16 cellular contexts compared by ENCODE assay signal in genomic region chr17:35789044-35789443, GRCh38. TPM values are rescaled to one million over a fixed set of nuclear protein-coding genes. Genes with fewer than 3 reads are reported as not detected.
DNase-seq lines count a peak whose midpoint lies in the region; ATAC-seq and TF ChIP-seq lines count a peak whose summit lies in the region.
"Had no signal": no experiment of that assay in that cellular context is flagged by ENCODE, and none has a peak within 500 bp of the region (broad histone marks: within the 10 kb centered on the region; RNA-seq: fewer than 3 reads in every experiment).

No MANE protein-coding gene starts in this region.

- POLR2A ChIA-PET in CD8-positive, alpha-beta T cell (lab: Charles Lee), result interaction anchor here (1.0 to 1.9 kb wide), 2 partner anchors 16 to 25 kb away, joined by 3 to 7 read pairs; no protein-coding TSS in a partner anchor
- POLR2A ChIA-PET in T-cell (lab: Charles Lee), result interaction anchor here in 1 of 2 donors (0.6 kb wide), 1 partner anchor 25 kb away, joined by 6 read pairs; no protein-coding TSS in a partner anchor

- no peak for TF ChIP-seq CTCF in CD8-positive, alpha-beta T cell (IDR thresholded peaks at IDR 0.05)
- TF ChIP-seq CTCF in hepatocyte (IDR thresholded peaks at IDR 0.05; ENCODE audit: poor library complexity), result no peak
- TF ChIP-seq CTCF in spleen (IDR thresholded peaks at IDR 0.05 in 8 of 11, conservative IDR thresholded peaks at IDR 0.05 in 3 of 11), result no peak

- H3K4me3 Mint-ChIP-seq in CD8-positive, alpha-beta T cell, result peak overlapping the region; percentile 15
- peak overlapping the region in 1 of 3 donors; percentile 44 for H3K4me3 Mint-ChIP-seq in T-cell
- H3K4me3 Mint-ChIP-seq: dendritic cell treated with granulocyte-macrophage colony-stimulating factor and Interleukin-4, amounts not matched to agents 40 ng/mL and 50 ng/mL, for 4 days had no signal

- H3K4me1 ChIP-seq in CD8-positive, alpha-beta T cell (ENCODE audit: insufficient read depth, low read length), result peaks cover 21% of the 10 kb centered on the region
- peaks cover 31% of the 10 kb centered on the region for H3K4me1 ChIP-seq in hepatocyte (ENCODE audit: insufficient read depth)
- H3K4me1 ChIP-seq in SJCRH30, result no peaks in the 10 kb centered on the region
- peaks cover 0 to 18% (median 8%) of the 10 kb centered on the region in 6 donors for H3K4me1 ChIP-seq in spleen

- intact Hi-C loops in CD8-positive, alpha-beta T cell (cut with DNase I, micrococcal nuclease), result no loop called here
- intact Hi-C loops in sciatic nerve (cut with DNase I) (no loop called here), spleen (cut with DNase I; ENCODE audit: low total_unique reads) (no loop called here)

- peaks cover 11% of the 10 kb centered on the region for H3K27me3 Mint-ChIP-seq in CD8-positive, alpha-beta T cell (ENCODE audit: low read depth)
- peaks cover 12 to 18% of the 10 kb centered on the region in 2 donors for H3K27me3 Mint-ChIP-seq in T-cell

- H3K36me3 Mint-ChIP-seq in CD8-positive, alpha-beta T cell, result no peaks in the 10 kb centered on the region
- H3K36me3 Mint-ChIP-seq in T-cell, result no peaks in the 10 kb centered on the region
- H3K36me3 Mint-ChIP-seq: activated naive CD4-positive, alpha-beta T cell treated with anti-CD3 and anti-CD28 coated beads, Interleukin-2, amount 50 U/mL, for 72 hours had no signal

- TF ChIP-seq POLR2A in spleen (IDR thresholded peaks at IDR 0.05), result no peak

- peaks cover 40% of the 10 kb centered on the region for H3K4me1 Mint-ChIP-seq in CD8-positive, alpha-beta T cell (ENCODE audit: low read depth)
- H3K4me1 Mint-ChIP-seq in T-cell, result peaks cover 21 to 32% (median 32%) of the 10 kb centered on the region in 3 donors

- H3K9me3 ChIP-seq in CD8-positive, alpha-beta T cell (ENCODE audit: low read length), result no peaks in the 10 kb centered on the region
- H3K9me3 ChIP-seq in hepatocyte (ENCODE audit: low read depth), result no peaks in the 10 kb centered on the region
- no peaks in the 10 kb centered on the region for H3K9me3 ChIP-seq in SJCRH30 (replicated peaks)
- H3K9me3 ChIP-seq in spleen, result no peaks in the 10 kb centered on the region

- H3K27ac Mint-ChIP-seq in CD8-positive, alpha-beta T cell, result peak overlapping the region; percentile 21
- peak overlapping the region; percentile 1 to 82 for H3K27ac Mint-ChIP-seq in T-cell
- H3K27ac Mint-ChIP-seq: activated naive CD4-positive, alpha-beta T cell treated with anti-CD3 and anti-CD28 coated beads, Interleukin-2, amount 50 U/mL, for 72 hours; dendritic cell treated with granulocyte-macrophage colony-stimulating factor and Interleukin-4, amounts not matched to agents 40 ng/mL and 50 ng/mL, for 4 days had no signal

- H3K27ac ChIP-seq in CD8-positive, alpha-beta T cell (ENCODE audit: low read depth, low read length), result no peak overlapping the region
- H3K27ac ChIP-seq in hepatocyte (peak overlapping the region; percentile 54), SJCRH30 (no peak overlapping the region), spleen (no peak overlapping the region)

- DNase-seq in CD8-positive, alpha-beta T cell, result no peak
- no peak for DNase-seq in T-cell
- no peak for DNase-seq in hepatocyte (ENCODE audit: low spot score)
- no peak for DNase-seq in sciatic nerve (ENCODE audit: low spot score)
- DNase-seq in SJCRH30, result no peak
- no peak for DNase-seq in spleen
- no peak for DNase-seq in NCI-H2081 treated with DMSO at 0.1 percent for 48 hours (lab: John Stamatoyannopoulos, UW)
- DNase-seq in NK-92 (lab: John Stamatoyannopoulos, UW; ENCODE audit: unreplicated experiment), result no peak
- DNase-seq: DMS53; NCI-H1694 treated with DMSO at 0.1 percent for 48 hours; NCI-H774; SHP77 treated with DMSO at 0.1 percent for 48 hours; stimulated activated CD8-positive, alpha-beta memory T cell treated with anti-CD3 and anti-CD28 coated beads, Interleukin-4, amount 100 ng/mL, for 48 hours had no signal

- ATAC-seq in CD8-positive, alpha-beta T cell, result no peak
- ATAC-seq in T-cell (replicated peaks in 1 of 4) (peak in 2 of 4 experiments; percentile 42 to 61), sciatic nerve (peak; percentile 44)
- ATAC-seq: K562 had no signal

- H3K79me2 ChIP-seq in hepatocyte, result no peaks in the 10 kb centered on the region

- no peaks in the 10 kb centered on the region for H4K20me1 ChIP-seq in hepatocyte (ENCODE audit: insufficient read depth, poor library complexity, severe bottlenecking)

- 50% methylated on average over 2 of the region's 2 CpGs for whole genome bisulfite sequencing in hepatocyte (ENCODE audit: low lambda C conversion rate, missing lambda C conversion rate)
- WGBS in spleen, 5 donors, result 35 to 55% (median 42%) methylated on average over 2 of the region's 2 CpGs

- H3K9me3 Mint-ChIP-seq in CD8-positive, alpha-beta T cell, result no peaks in the 10 kb centered on the region
- no peaks in the 10 kb centered on the region for H3K9me3 Mint-ChIP-seq in T-cell
- H3K9me3 Mint-ChIP-seq: activated naive CD4-positive, alpha-beta T cell treated with anti-CD3 and anti-CD28 coated beads, Interleukin-2, amount 50 U/mL, for 72 hours; dendritic cell treated with granulocyte-macrophage colony-stimulating factor and Interleukin-4, amounts not matched to agents 40 ng/mL and 50 ng/mL, for 4 days had no signal

- H3K36me3 ChIP-seq in CD8-positive, alpha-beta T cell (ENCODE audit: insufficient read depth, low read length), result no peaks in the 10 kb centered on the region
- H3K36me3 ChIP-seq in hepatocyte (replicated peaks; ENCODE audit: insufficient read depth, low read depth) (no peaks in the 10 kb centered on the region), SJCRH30 (no peaks in the 10 kb centered on the region), spleen (no peaks in the 10 kb centered on the region)

- peak overlapping the region; percentile 10 for H3K4me2 ChIP-seq in hepatocyte

- no peaks in the 10 kb centered on the region for H3K27me3 ChIP-seq in CD8-positive, alpha-beta T cell (ENCODE audit: insufficient read depth, low read length)
- H3K27me3 ChIP-seq in hepatocyte (peaks cover 16% of the 10 kb centered on the region), SJCRH30 (peaks cover 11% of the 10 kb centered on the region), spleen (replicated peaks in 1 of 7) (peaks cover 0 to 27% (median 0%) of the 10 kb centered on the region in 7 donors)

- CTCF ChIA-PET in CD8-positive, alpha-beta T cell (lab: Charles Lee), result interaction anchor here (0.7 to 1.9 kb wide), 8 partner anchors 13 to 838 kb away, joined by 3 to 21 read pairs (median 4); no protein-coding TSS in a partner anchor
- CTCF ChIA-PET in T-cell (lab: Charles Lee), result interaction anchor here in 1 of 2 donors (1.0 to 1.2 kb wide), 2 partner anchors 20 to 119 kb away, joined by 4 read pairs; no protein-coding TSS in a partner anchor

- H2AFZ ChIP-seq in hepatocyte, result no peak overlapping the region

- H3K9me2 ChIP-seq in hepatocyte (replicated peaks; ENCODE audit: insufficient read depth), result no peaks in the 10 kb centered on the region

- H3K4me3 ChIP-seq in CD8-positive, alpha-beta T cell (ENCODE audit: low read depth, low read length), result no peak overlapping the region
- H3K4me3 ChIP-seq in hepatocyte (no peak overlapping the region), SJCRH30 (no peak overlapping the region), spleen (no peak overlapping the region)
- H3K4me3 ChIP-seq: K562 had no signal

RNA-seq across cellular contexts. Expression of gene MMP28, which starts 6.4 kb away (rescaled TPM):
- 1 to 10 TPM; 5.4 to 6.5 TPM for total RNA-seq in CD8-positive, alpha-beta T cell
- total RNA-seq in T-cell (10 to 100 TPM in 2 of 5 donors, 1 to 10 TPM in 3; 3.4 to 11.4 (median 6.9) TPM), hepatocyte (11.2 and 18.0 TPM in 2 replicates), sciatic nerve (61.5 TPM), spleen (1 to 10 TPM; 1.5 to 5.9 (median 3.1) TPM)
- polyA plus RNA-seq in hepatocyte (10.8 and 12.0 TPM in 2 replicates), spleen (1 to 10 TPM; 1.1 to 3.5 (median 1.7) TPM)
- not detected in 2 replicates for total RNA-seq in SJCRH30 (2014; rRNA removed; shearing (Covaris generic))
- total RNA-seq: K562 had no signal
- polyA plus RNA-seq: K562 had no signal

RNA-seq across cellular contexts. Expression of gene TAF15, which starts 20.2 kb away (rescaled TPM):
- 100 to 1,000 TPM; 118 to 121 TPM for total RNA-seq in CD8-positive, alpha-beta T cell
- total RNA-seq in T-cell, result 100 to 1,000 TPM; 186 to 228 (median 201) TPM
- total RNA-seq in hepatocyte, result 36.1 and 48.2 TPM in 2 replicates
- polyA plus RNA-seq in hepatocyte, result 14.8 and 15.7 TPM in 2 replicates
- 183 TPM for total RNA-seq in sciatic nerve
- total RNA-seq in SJCRH30 (2014; rRNA removed; shearing (Covaris generic)), result 43.9 and 60.6 TPM in 2 replicates
- 100 to 1,000 TPM in 5 of 7 donors, 10 to 100 TPM in 2; 78.7 to 184 (median 146) TPM for total RNA-seq in spleen
- 100 to 1,000 TPM in 1 of 3 donors, 10 to 100 TPM in 2; 55.9 to 113 (median 84.7) TPM for polyA plus RNA-seq in spleen

RNA-seq across cellular contexts. Expression of gene C17orf50, which starts 28.4 kb away (rescaled TPM):
- not detected for total RNA-seq in CD8-positive, alpha-beta T cell
- total RNA-seq in T-cell (not detected), hepatocyte (not detected in 2 replicates), sciatic nerve (not detected), spleen (not detected)
- polyA plus RNA-seq in hepatocyte (not detected in 2 replicates), spleen (under 1 TPM in 2 of 3 donors, not detected in 1; 0.15 to 0.42 TPM)
- not detected in 2 replicates for total RNA-seq in SJCRH30 (2014; rRNA removed; shearing (Covaris generic))
- total RNA-seq: activated naive CD4-positive, alpha-beta T cell treated with anti-CD3 and anti-CD28 coated beads, Interleukin-2, amount 50 U/mL, for 72 hours; K562 had no signal
- polyA plus RNA-seq: K562 had no signal

RNA-seq across cellular contexts. Expression of gene GAS2L2, which starts 36.0 kb away (rescaled TPM):
- total RNA-seq in CD8-positive, alpha-beta T cell, result under 1 TPM; 0.17 to 0.27 TPM
- total RNA-seq in T-cell (under 1 TPM in 4 of 5 donors, not detected in 1; 0.07 to 0.26 (median 0.21) TPM), hepatocyte (not detected in 2 replicates), sciatic nerve (0.13 TPM), spleen (not detected)
- polyA plus RNA-seq in hepatocyte (not detected in 2 replicates), spleen (under 1 TPM; 0.02 to 0.03 (median 0.02) TPM)
- not detected in 2 replicates for total RNA-seq in SJCRH30 (2014; rRNA removed; shearing (Covaris generic))
- total RNA-seq: K562 had no signal
- polyA plus RNA-seq: K562 had no signal

RNA-seq across cellular contexts. Expression of gene RASL10B, which starts 57.6 kb away (rescaled TPM):
- total RNA-seq in CD8-positive, alpha-beta T cell, result under 1 TPM; 0.16 to 0.22 TPM
- total RNA-seq in T-cell (under 1 TPM; 0.38 to 0.56 (median 0.39) TPM), hepatocyte (7.4 and 7.6 TPM in 2 replicates), sciatic nerve (5.4 TPM), spleen (under 1 TPM in 6 of 7 donors, not detected in 1; 0.11 to 0.74 (median 0.25) TPM)
- polyA plus RNA-seq in hepatocyte (7.1 and 8.4 TPM in 2 replicates), spleen (under 1 TPM; 0.09 to 0.50 (median 0.29) TPM)
- 28.3 and 29.2 TPM in 2 replicates for total RNA-seq in SJCRH30 (2014; rRNA removed; shearing (Covaris generic))
